In the genomic region with DNA sequence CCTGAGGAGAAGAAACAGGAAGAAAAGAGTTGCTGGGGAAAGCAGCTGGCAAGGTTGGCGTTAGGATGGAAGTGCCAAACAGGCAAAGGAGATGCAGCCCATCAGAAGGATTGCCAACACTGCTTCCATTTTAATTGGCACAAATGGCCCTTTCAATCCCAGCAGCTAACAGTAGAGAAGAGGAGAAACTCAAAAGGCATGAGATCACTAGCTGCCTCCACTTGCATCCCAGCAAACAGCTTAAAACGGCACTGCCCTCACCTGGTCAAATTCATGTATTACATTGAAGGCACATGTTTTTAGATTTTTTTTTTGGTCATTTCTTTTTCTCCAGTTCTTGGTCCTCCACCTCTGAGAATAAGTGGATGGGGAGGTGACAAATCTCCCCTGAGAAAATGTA, we compare ENCODE assay signal across 7 cellular contexts. TPM values are rescaled to one million over a fixed set of nuclear protein-coding genes. Genes with fewer than 3 reads are reported as not detected.
A peak's percentile ranks its signal among the peaks of the same experiment; 100 is the strongest.
DNase-seq lines count a peak whose midpoint lies in the region; ATAC-seq and TF ChIP-seq lines count a peak whose summit lies in the region.

No MANE protein-coding gene starts in this region.

- H3K4me3 Mint-ChIP-seq in brain = no peak overlapping the region

- no peak overlapping the region for H3K4me3 ChIP-seq in SK-N-MC

- DNase-seq in GM03348 (ENCODE audit: low spot score) (peak; percentile 55), SK-N-MC (ENCODE audit: low read depth, low spot score) (peak; percentile 12), iris pigment epithelial cell (ENCODE audit: low read depth) (peak; percentile 55)
- peak; percentile 29 for DNase-seq in stimulated activated CD4-positive, alpha-beta T cell treated with anti-CD3 and anti-CD28 coated beads, Interleukin-4, amount 100 ng/mL, for 1 hour

- no peaks in the 10 kb centered on the region for H3K36me3 Mint-ChIP-seq in brain

- no peaks in the 10 kb centered on the region for H3K36me3 ChIP-seq in SK-N-MC (ENCODE audit: insufficient read depth, low read length)

- no peak overlapping the region for H3K27ac ChIP-seq in SK-N-MC

- H3K9me3 Mint-ChIP-seq in brain = peaks cover 0 to 11% (median 1%) of the 10 kb centered on the region in 5 experiments

- TF ChIP-seq CTCF in LNCAP (IDR thresholded peaks at IDR 0.05) (peak; percentile 53), brain (conservative IDR thresholded peaks at IDR 0.05) (peak; percentile 59 to 64)

- no peaks in the 10 kb centered on the region for H3K9me3 ChIP-seq in SK-N-MC (ENCODE audit: low read depth, low read length)

- H3K9ac ChIP-seq in SK-N-MC (ENCODE audit: insufficient read length) = no peak overlapping the region

- peaks cover 8% of the 10 kb centered on the region for H3K27me3 Mint-ChIP-seq in brain

- peak overlapping the region in 1 of 5 experiments; percentile 53 for H3K27ac Mint-ChIP-seq in brain

- no peaks in the 10 kb centered on the region for H3K4me1 Mint-ChIP-seq in brain

- ATAC-seq in HG03439 (IDR thresholded peaks at IDR 0.05; ENCODE audit: unreplicated experiment) = no peak

RNA-seq across cellular contexts. Expression of gene CXCR3, which starts 34.1 kb away (rescaled TPM):
- not detected for polyA plus RNA-seq in brain (ENCODE audit: insufficient read depth, low read depth, low replicate concordance)
